ENCODE assay signal across 21 cellular contexts in the genomic region with DNA sequence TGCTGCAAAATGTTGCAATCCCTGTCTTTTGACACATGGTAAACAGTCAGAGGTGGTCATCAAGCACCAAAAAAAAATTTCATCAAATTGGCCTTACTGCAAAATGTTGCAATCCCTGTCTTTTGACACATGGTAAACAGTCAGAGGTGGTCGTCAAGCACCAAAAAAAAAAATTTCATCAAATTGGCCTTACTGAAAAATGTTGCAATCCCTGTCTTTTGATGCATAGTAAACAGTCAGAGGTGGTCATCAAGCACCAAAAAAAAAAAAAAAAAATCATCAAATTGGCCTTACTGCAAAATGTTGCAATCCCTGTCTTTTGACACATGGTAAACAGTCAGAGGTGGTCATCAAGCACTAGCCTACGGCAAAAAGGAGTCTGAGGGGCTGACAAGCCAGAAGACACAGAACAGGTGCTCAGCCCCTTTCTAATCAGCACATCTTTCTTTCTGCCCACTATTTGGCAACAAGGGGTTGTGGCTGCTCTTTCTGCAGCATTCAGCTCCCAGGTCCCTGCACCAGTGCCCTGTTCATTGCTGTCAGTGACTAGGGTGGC.
"Had no signal": no experiment of that assay in that cellular context is flagged by ENCODE, and none has a peak within 500 bp of the region (broad histone marks: within the 10 kb centered on the region; RNA-seq: fewer than 3 reads in every experiment).

No MANE protein-coding gene starts in this region.

- FAIRE-seq: colon, keratinocyte had no signal

- H3K27ac ChIP-seq: epithelial cell of prostate, esophagus muscularis mucosa, left ventricle myocardium inferior, neural progenitor cell, ovary, spleen, stomach had no signal

- H3K9me3 ChIP-seq: esophagus muscularis mucosa, left ventricle myocardium inferior, ovary, spleen, stomach had no signal

- H3K36me3 ChIP-seq: esophagus muscularis mucosa, left ventricle myocardium inferior, neural progenitor cell, ovary, spleen, stomach had no signal

- H3K9ac ChIP-seq: neural progenitor cell had no signal

- DNase-seq: effector memory CD8-positive, alpha-beta T cell; immature natural killer cell; left ventricle myocardium inferior; mesenchymal stem cell; midbrain; nucleus accumbens; ovary; right cardiac atrium; spleen; stimulated activated CD4-positive, alpha-beta T cell treated with anti-CD3 and anti-CD28 coated beads, Interleukin-15, amount 100 ng/mL, for 24 hours; stimulated activated CD4-positive, alpha-beta T cell treated with anti-CD3 and anti-CD28 coated beads, Interleukin-1b, Interleukin-23, amount 100 ng/mL, for 48 hours; stimulated activated naive CD4-positive, alpha-beta T cell; stomach; substantia nigra had no signal

- H3K27me3 ChIP-seq: neural progenitor cell, ovary had no signal

- H3K4me3 ChIP-seq: esophagus muscularis mucosa, left ventricle myocardium inferior, lung, neural progenitor cell, ovary, spleen, stomach had no signal

- H3K4me1 ChIP-seq: esophagus muscularis mucosa, spleen, stomach had no signal

- ATAC-seq: effector memory CD8-positive, alpha-beta T cell; natural killer cell treated with Interleukin-12 subunit alpha and Interleukin-12 subunit beta and Interleukin-15 and Interleukin-18, amount 100 ng/mL, for 72 hours; right cardiac atrium had no signal
